Comparison of ENCODE assay signal across 8 cellular contexts in the genomic region with DNA sequence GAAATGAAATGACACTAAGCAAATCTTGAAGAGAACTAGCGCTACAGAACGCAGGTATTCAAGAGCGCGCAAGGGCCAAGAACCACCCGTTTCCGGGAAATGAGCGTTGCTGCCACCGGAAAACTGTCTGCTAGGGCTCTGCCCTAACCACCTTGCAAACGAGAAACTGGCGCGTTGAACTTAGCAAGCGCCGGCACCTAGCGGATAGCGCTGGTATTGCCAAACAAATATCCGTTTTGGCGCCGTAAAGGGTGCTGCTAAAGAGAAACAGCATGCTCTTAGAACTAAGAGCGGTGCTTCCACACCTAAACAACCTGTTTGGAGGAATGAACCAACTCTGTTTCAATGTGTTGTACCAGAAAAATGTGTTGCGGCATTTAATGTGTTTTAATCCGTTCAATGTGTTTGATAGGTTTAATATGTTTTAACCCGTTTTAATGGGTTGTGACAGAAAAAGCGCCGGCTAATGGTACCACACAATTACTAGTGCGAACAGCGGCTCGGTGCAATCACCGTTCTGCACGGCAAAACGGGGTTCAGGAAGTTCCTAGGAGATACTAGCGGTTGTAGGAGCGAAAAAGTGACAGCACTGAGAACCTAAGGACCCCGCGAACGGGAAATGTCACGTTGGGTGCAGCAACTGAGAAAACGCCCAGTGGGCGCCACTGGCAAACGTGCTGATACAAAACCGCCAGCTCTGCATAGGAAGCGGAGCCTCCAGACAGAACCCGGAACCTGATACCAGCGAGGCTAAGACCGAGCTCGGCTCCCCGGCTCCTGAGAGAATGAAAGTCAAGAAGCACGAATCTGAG.
DNase-seq lines count a peak whose midpoint lies in the region; ATAC-seq and TF ChIP-seq lines count a peak whose summit lies in the region.

A gene with protein sequence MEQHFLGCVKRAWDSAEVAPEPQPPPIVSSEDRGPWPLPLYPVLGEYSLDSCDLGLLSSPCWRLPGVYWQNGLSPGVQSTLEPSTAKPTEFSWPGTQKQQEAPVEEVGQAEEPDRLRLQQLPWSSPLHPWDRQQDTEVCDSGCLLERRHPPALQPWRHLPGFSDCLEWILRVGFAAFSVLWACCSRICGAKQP (minus strand): TSS at position 33 of the 812 bp plus-strand sequence. CDS start 273 bp downstream, outside the sequence.

- no peaks in the 10 kb centered on the region for H3K9me3 ChIP-seq in OCI-LY1 (ENCODE audit: low read length)
- peaks cover 8% of the 10 kb centered on the region for H3K9me3 ChIP-seq in muscle layer of colon (ENCODE audit: low read length)

- DNase-seq in DMS114 treated with DMSO at 0.1 percent for 48 hours (lab: John Stamatoyannopoulos, UW; ENCODE audit: unreplicated experiment) = peak; percentile 80
- DNase-seq in HuH-7 (ENCODE audit: low spot score) = peak; percentile 54
- peak; percentile 90 for DNase-seq in activated CD8-positive, alpha-beta memory T cell treated with anti-CD3 and anti-CD28 coated beads, Interleukin-2, amount 50 U/mL, for 48 hours
- peak; percentile 74 for DNase-seq in epithelial cell of prostate (ENCODE audit: low read depth, low spot score)
- DNase-seq in stimulated activated CD8-positive, alpha-beta memory T cell treated with anti-CD3 and anti-CD28 coated beads, Interleukin-7, amount 100 ng/mL, for 4 hours (ENCODE audit: low read depth in 2 of 2) = peak; percentile 90 to 93

- H2AFZ ChIP-seq in OCI-LY1 (ENCODE audit: low read length) = peak within 1 kb of the TSS; percentile 72

- ATAC-seq in GM21515 (IDR thresholded peaks at IDR 0.05; ENCODE audit: unreplicated experiment) = peak; percentile 52

- H3F3A ChIP-seq in OCI-LY1 (ENCODE audit: insufficient read depth, low read length) = peaks cover 5% of the 10 kb centered on the region

- H3K4me1 ChIP-seq in OCI-LY1 (ENCODE audit: insufficient read depth, low read length, severe bottlenecking) (peaks cover 50% of the 10 kb centered on the region), muscle layer of colon (ENCODE audit: insufficient read depth, low read length) (peaks cover 20% of the 10 kb centered on the region)

- peak within 1 kb of the TSS; percentile 95 for H3K27ac ChIP-seq in OCI-LY1 (ENCODE audit: low read depth, low read length, poor library complexity, severe bottlenecking)
- peak within 1 kb of the TSS; percentile 74 for H3K27ac ChIP-seq in epithelial cell of prostate
- H3K27ac ChIP-seq in muscle layer of colon (ENCODE audit: low read depth, low read length) = peak within 1 kb of the TSS; percentile 31

- peak; percentile 69 for TF ChIP-seq CTCF in OCI-LY1 (IDR thresholded peaks at IDR 0.05; ENCODE audit: low read length)

- H3K79me2 ChIP-seq in OCI-LY1 (ENCODE audit: insufficient read depth, low read length) = no peaks in the 10 kb centered on the region

- no peaks in the 10 kb centered on the region for H4K20me1 ChIP-seq in OCI-LY1 (ENCODE audit: insufficient read depth, low read length)

- H3K27me3 ChIP-seq in OCI-LY1 (ENCODE audit: insufficient read depth, low read length) = no peaks in the 10 kb centered on the region
- H3K27me3 ChIP-seq in muscle layer of colon (ENCODE audit: control insufficient read depth in 1 of 2, insufficient read depth in 2 of 2, low read length in 2 of 2) = peaks cover 45 to 61% of the 10 kb centered on the region in 2 donors

- peak within 1 kb of the TSS; percentile 82 for H3K9ac ChIP-seq in OCI-LY1 (ENCODE audit: low read length)
- peak within 1 kb of the TSS; percentile 50 for H3K9ac ChIP-seq in muscle layer of colon (ENCODE audit: low read length)

- H3K4me3 ChIP-seq in OCI-LY1 (ENCODE audit: low read depth, low read length, poor library complexity, severe bottlenecking) (peak within 1 kb of the TSS; percentile 68), muscle layer of colon (ENCODE audit: low read depth in 1 of 2, low read length in 2 of 2) (peak within 1 kb of the TSS; percentile 16 to 78)

- H3K9me2 ChIP-seq in OCI-LY1 (ENCODE audit: low read depth, low read length) = no peaks in the 10 kb centered on the region

- no peaks in the 10 kb centered on the region for H3K36me3 ChIP-seq in OCI-LY1 (ENCODE audit: insufficient read depth, low read length)
- no peaks in the 10 kb centered on the region for H3K36me3 ChIP-seq in muscle layer of colon (ENCODE audit: insufficient read depth, low read length)

- H3K4me2 ChIP-seq in OCI-LY1 (ENCODE audit: low read length) = peak within 1 kb of the TSS; percentile 93

Comparison
In these comparisons a context has a peak if more than half of its experiments do, and no peak if none do; other contexts are left out.
1. Peak in every context shown above with its lines: DNase-seq, ATAC-seq, H3K4me3 ChIP-seq and H3K27ac ChIP-seq.
2. H3K27ac ChIP-seq: peak in every context shown above with its lines; median percentile 95 in OCI-LY1; 74 in epithelial cell of prostate; 31 in muscle layer of colon.